Comparison of ENCODE assay signal across 21 cellular contexts in the genomic region with DNA sequence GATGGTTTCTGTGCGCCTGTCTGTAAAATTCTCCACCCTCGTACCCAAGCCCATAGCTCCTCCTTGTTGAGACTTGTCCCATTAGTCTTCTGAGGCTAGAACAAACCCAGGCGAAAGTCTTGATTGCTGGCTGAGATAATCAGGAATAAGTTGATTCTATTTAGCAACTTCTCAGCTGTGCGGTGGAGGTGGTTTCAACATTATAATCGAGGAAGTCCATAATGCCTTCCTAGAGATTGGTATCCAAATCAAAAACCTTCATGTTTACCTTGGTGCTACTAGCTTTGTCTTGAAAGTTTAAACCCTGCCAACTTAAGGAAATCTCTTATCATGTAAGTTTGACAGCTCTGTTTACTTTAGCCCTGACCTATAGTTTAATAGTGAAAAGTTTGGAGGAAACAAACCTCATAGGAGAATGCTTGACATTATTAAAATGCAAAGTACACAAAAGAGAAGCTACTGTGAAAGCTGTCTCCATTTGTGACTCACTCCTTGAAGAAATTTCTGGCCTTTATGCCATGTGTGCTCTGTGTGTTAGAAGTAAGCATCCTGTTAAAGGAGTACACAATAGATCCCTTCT. TPM values are rescaled to one million over a fixed set of nuclear protein-coding genes. Genes with fewer than 3 reads are reported as not detected.
A peak's percentile ranks its signal among the peaks of the same experiment; 100 is the strongest.
DNase-seq lines count a peak whose midpoint lies in the region; TF ChIP-seq lines count a peak whose summit lies in the region.
"Had no signal": no experiment of that assay in that cellular context is flagged by ENCODE, and none has a peak within 500 bp of the region (broad histone marks: within the 10 kb centered on the region; RNA-seq: fewer than 3 reads in every experiment).

No MANE protein-coding gene starts in this region.

- H3K4me3 Mint-ChIP-seq in type B pancreatic cell: peak overlapping the region; percentile 61
- H3K4me3 Mint-ChIP-seq in activated T-cell treated with anti-CD3 and anti-CD28 coated beads, Interleukin-2, amount 50 U/mL, for 24 hours: no peak overlapping the region
- H3K4me3 Mint-ChIP-seq: activated naive CD4-positive, alpha-beta T cell treated with anti-CD3 and anti-CD28 coated beads, Interleukin-2, amount 50 U/mL, for 24 hours; CD4-positive, alpha-beta memory T cell; central memory CD8-positive, alpha-beta T cell had no signal

- DNase-seq in NOMO-1 (lab: John Stamatoyannopoulos, UW; ENCODE audit: unreplicated experiment in 2 of 2) (peak; percentile 0 to 65), NOMO-1 treated with dmso at 0.1 percent for 144 hours (lab: John Stamatoyannopoulos, UW; ENCODE audit: unreplicated experiment) (no peak), kidney tubule cell (ENCODE audit: low spot score) (peak; percentile 36), type B pancreatic cell (ENCODE audit: extremely low spot score, unreplicated experiment) (no peak), medulla oblongata (ENCODE audit: extremely low spot score) (no peak)
- DNase-seq in activated naive CD4-positive, alpha-beta T cell treated with anti-CD3 and anti-CD28 coated beads, Interleukin-2, amount 50 U/mL, for 16 hours: no peak
- no peak for DNase-seq in activated T-cell treated with anti-CD3 and anti-CD28 coated beads, Interleukin-2, amount 50 U/mL, for 24 hours
- DNase-seq: 8988T; activated CD8-positive, alpha-beta memory T cell treated with anti-CD3 and anti-CD28 coated beads, Interleukin-2, amount 50 U/mL, for 4 hours; CD4-positive, alpha-beta memory T cell; Kasumi-1; NCI-H2029; NCI-H774; posterior cingulate gyrus; stimulated activated CD4-positive, alpha-beta T cell treated with anti-CD3 and anti-CD28 coated beads, Interleukin-15, amount 100 ng/mL, for 24 hours; T-helper 2 cell had no signal

- H3K27ac ChIP-seq in VCaP: peak overlapping the region; percentile 91

- peaks cover 4% of the 10 kb centered on the region for H3K36me3 Mint-ChIP-seq in type B pancreatic cell
- H3K36me3 Mint-ChIP-seq in activated T-cell treated with anti-CD3 and anti-CD28 coated beads, Interleukin-2, amount 50 U/mL, for 24 hours (ENCODE audit: low read depth): no peaks in the 10 kb centered on the region
- H3K36me3 Mint-ChIP-seq: activated naive CD4-positive, alpha-beta T cell treated with anti-CD3 and anti-CD28 coated beads, Interleukin-2, amount 50 U/mL, for 24 hours; CD4-positive, alpha-beta memory T cell had no signal

- H3K4me1 Mint-ChIP-seq in type B pancreatic cell (ENCODE audit: unreplicated experiment): peaks cover 31% of the 10 kb centered on the region
- H3K4me1 Mint-ChIP-seq in activated T-cell treated with anti-CD3 and anti-CD28 coated beads, Interleukin-2, amount 50 U/mL, for 24 hours (ENCODE audit: low read depth): no peaks in the 10 kb centered on the region
- H3K4me1 Mint-ChIP-seq: central memory CD8-positive, alpha-beta T cell had no signal

- H3K9me3 Mint-ChIP-seq in type B pancreatic cell: no peaks in the 10 kb centered on the region
- H3K9me3 Mint-ChIP-seq in activated T-cell treated with anti-CD3 and anti-CD28 coated beads, Interleukin-2, amount 50 U/mL, for 24 hours: peaks cover 7% of the 10 kb centered on the region

- no peaks in the 10 kb centered on the region for H3K27me3 Mint-ChIP-seq in type B pancreatic cell
- no peaks in the 10 kb centered on the region for H3K27me3 Mint-ChIP-seq in activated T-cell treated with anti-CD3 and anti-CD28 coated beads, Interleukin-2, amount 50 U/mL, for 24 hours
- H3K27me3 Mint-ChIP-seq: activated naive CD4-positive, alpha-beta T cell treated with anti-CD3 and anti-CD28 coated beads, Interleukin-2, amount 50 U/mL, for 24 hours; CD4-positive, alpha-beta memory T cell; central memory CD8-positive, alpha-beta T cell had no signal

- H3K27ac Mint-ChIP-seq in type B pancreatic cell: peak overlapping the region; percentile 86
- H3K27ac Mint-ChIP-seq in activated T-cell treated with anti-CD3 and anti-CD28 coated beads, Interleukin-2, amount 50 U/mL, for 24 hours: no peak overlapping the region
- H3K27ac Mint-ChIP-seq: activated naive CD4-positive, alpha-beta T cell treated with anti-CD3 and anti-CD28 coated beads, Interleukin-2, amount 50 U/mL, for 24 hours; CD4-positive, alpha-beta memory T cell had no signal

- TF ChIP-seq CTCF in VCaP (conservative IDR thresholded peaks at IDR 0.05) (no peak), type B pancreatic cell (conservative IDR thresholded peaks at IDR 0.05) (no peak)

RNA-seq across cellular contexts. Expression of a gene that starts 36.6 kb away (rescaled TPM):
- 1.6 and 4.1 TPM in 2 replicates for total RNA-seq in type B pancreatic cell (ENCODE audit: low replicate concordance)
- total RNA-seq: glomerular endothelial cell, subcutaneous adipose tissue had no signal

Comparison
In these comparisons a context has a peak if more than half of its experiments do, and no peak if none do; other contexts are left out.
1. DNase-seq: peak in NOMO-1 (2 of 2) and kidney tubule cell (single experiment); none in NOMO-1 treated with dmso at 0.1 percent for 144 hours (single experiment), type B pancreatic cell (single experiment), medulla oblongata (single experiment), activated naive CD4-positive, alpha-beta T cell treated with anti-CD3 and anti-CD28 coated beads, Interleukin-2, amount 50 U/mL, for 16 hours (single experiment) and activated T-cell treated with anti-CD3 and anti-CD28 coated beads, Interleukin-2, amount 50 U/mL, for 24 hours (single experiment).